1 cellular context compared by ENCODE assay signal in genomic region chr13:101415358-101416174, GRCh38.
TF ChIP-seq lines count a peak whose summit lies in the region.

No MANE protein-coding gene starts in this region.

TF ChIP-seq in GM12878, 131 proteins besides CTCF, POLR2A, EP300 and RAD21 (continued from another document):
- no peak for TF ChIP-seq EGR1 (IDR thresholded peaks at IDR 0.05; ENCODE audit: borderline replicate concordance in 1 of 2, low read depth in 2 of 2, low read length in 2 of 2)
TF ChIP-seq in GM12878: peak in this region for 0.
